8 cellular contexts compared by ENCODE assay signal in the genomic region with DNA sequence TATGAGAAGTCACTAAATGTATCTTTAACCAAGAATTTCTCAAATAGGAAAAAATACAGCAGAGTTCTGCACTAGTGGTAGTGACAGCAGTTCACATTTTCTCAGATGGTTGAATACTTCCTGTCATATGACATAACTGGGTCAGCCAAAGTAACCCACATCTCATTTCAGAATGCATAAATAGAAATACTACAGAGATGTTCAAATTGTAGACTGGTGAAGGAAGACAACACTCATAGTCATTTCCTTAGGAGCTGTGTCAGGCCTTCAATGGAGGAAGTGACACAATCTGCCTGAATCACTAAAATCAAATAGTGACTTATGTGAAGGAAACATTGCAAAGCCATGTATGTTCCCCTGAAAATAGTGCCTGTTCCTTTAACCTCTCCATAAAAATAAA. TPM values are rescaled to one million over a fixed set of nuclear protein-coding genes. Genes with fewer than 3 reads are reported as not detected.
DNase-seq lines count a peak whose midpoint lies in the region; ATAC-seq, FAIRE-seq and TF ChIP-seq lines count a peak whose summit lies in the region.

No MANE protein-coding gene starts in this region.

- FAIRE-seq in GM12891 (lab: Jason Lieb, UNC): peak; percentile 80

- H3K27me3 Mint-ChIP-seq in activated naive CD8-positive, alpha-beta T cell: no peaks in the 10 kb centered on the region

- peak overlapping the region; percentile 86 for H3K27ac Mint-ChIP-seq in activated naive CD8-positive, alpha-beta T cell

- intact Hi-C loops in left lung (cut with DNase I): no loop called here

- no peaks in the 10 kb centered on the region for H3K27me3 ChIP-seq in left lung

- peaks cover 21 to 45% of the 10 kb centered on the region in 2 donors for H3K4me1 ChIP-seq in left lung

- H3K4me3 Mint-ChIP-seq in activated naive CD8-positive, alpha-beta T cell: no peak overlapping the region

- H3K4me1 Mint-ChIP-seq in activated naive CD8-positive, alpha-beta T cell (ENCODE audit: low read depth): peaks cover 27% of the 10 kb centered on the region

- no peaks in the 10 kb centered on the region for H3K9me3 Mint-ChIP-seq in activated naive CD8-positive, alpha-beta T cell (ENCODE audit: low read depth)

- TF ChIP-seq POLR2A in GM12891 (IDR thresholded peaks at IDR 0.05; ENCODE audit: low read depth, low read length): no peak

- ATAC-seq in GM21526 (IDR thresholded peaks at IDR 0.05; ENCODE audit: low FRiP score, unreplicated experiment) (peak; percentile 90), left lung (peak; percentile 75), HG03045 (IDR thresholded peaks at IDR 0.05; ENCODE audit: unreplicated experiment) (no peak)

- H3K27ac ChIP-seq in left lung: peak overlapping the region; percentile 52 to 54

- H3K36me3 ChIP-seq in left lung: no peaks in the 10 kb centered on the region

- DNase-seq in GM12891 (ENCODE audit: insufficient read length, low spot score) (peak; percentile 12), KG1 (lab: John Stamatoyannopoulos, UW) (peak; percentile 46), left lung (no peak), HuH-7.5 (ENCODE audit: low spot score) (no peak), NCI-H510A treated with DMSO at 0.1 percent for 48 hours (lab: John Stamatoyannopoulos, UW) (no peak)

- no peaks in the 10 kb centered on the region for H3K36me3 Mint-ChIP-seq in activated naive CD8-positive, alpha-beta T cell

- no peak for TF ChIP-seq CTCF in left lung (IDR thresholded peaks at IDR 0.05)

- H3K4me3 ChIP-seq in left lung: no peak overlapping the region

- no peaks in the 10 kb centered on the region for H3K9me3 ChIP-seq in left lung

TF ChIP-seq in GM12891, 5 proteins besides CTCF, POLR2A, EP300 and RAD21:
- TF ChIP-seq SPI1 (IDR thresholded peaks at IDR 0.05; ENCODE audit: low read depth, low read length): peak; percentile 71
- TF ChIP-seq PAX5 (IDR thresholded peaks at IDR 0.05; ENCODE audit: insufficient read depth, low read length, severe bottlenecking): no peak

RNA-seq across cellular contexts. Expression of a gene that starts 32.4 kb away (rescaled TPM):
- 5.4 TPM for polyA plus RNA-seq in GM12891 (2012; ENCODE audit: low read depth, missing spikeins)
- 10 to 100 TPM; 93.4 to 98.8 TPM for total RNA-seq in left lung

Comparison
In these comparisons a context has a peak if more than half of its experiments do, and no peak if none do; other contexts are left out.
1. DNase-seq: peak in GM12891 (single experiment) and KG1 (single experiment); none in left lung (0 of 2), HuH-7.5 (single experiment) and NCI-H510A treated with DMSO at 0.1 percent for 48 hours (single experiment).